Comparison of ENCODE assay signal across 35 cellular contexts in the genomic region with DNA sequence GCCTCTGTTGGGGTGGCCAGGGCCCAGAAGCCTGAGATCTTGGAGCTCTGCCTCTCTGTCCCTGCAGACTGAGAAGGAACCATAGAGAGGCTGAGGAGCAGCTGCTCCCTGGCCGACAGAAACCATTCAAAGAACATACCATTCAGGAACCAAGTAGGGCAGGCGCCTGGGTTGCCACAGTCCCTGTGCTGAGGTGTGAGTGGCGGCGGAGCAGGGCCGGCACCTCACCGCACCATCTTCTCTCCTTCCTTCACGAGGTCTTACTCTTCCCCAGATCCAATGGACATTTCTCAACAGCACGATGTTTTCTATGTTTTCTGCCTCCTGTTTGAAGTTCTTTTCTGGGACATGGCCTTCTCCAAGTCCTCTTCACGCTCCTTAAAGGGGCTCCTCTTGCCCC. TPM values are rescaled to one million over a fixed set of nuclear protein-coding genes. Genes with fewer than 3 reads are reported as not detected.
"Had no signal": no experiment of that assay in that cellular context is flagged by ENCODE, and none has a peak within 500 bp of the region (broad histone marks: within the 10 kb centered on the region; RNA-seq: fewer than 3 reads in every experiment).

No MANE protein-coding gene starts in this region.

- H3K27me3 Mint-ChIP-seq: activated naive CD8-positive, alpha-beta T cell had no signal

- H3K4me1 Mint-ChIP-seq: activated B cell treated with CpG ODN at 0.5 μM for 24 hours; activated T-helper 17 cell treated with anti-CD3 and anti-CD28 coated beads, Interleukin-2, amount 50 U/mL, for 72 hours; central memory CD8-positive, alpha-beta T cell had no signal

- H3K27ac ChIP-seq: brain microvascular endothelial cell, coronary artery, esophagus squamous epithelium, heart left ventricle, WERI-Rb-1 had no signal

- DNase-seq: activated B cell treated with CpG ODN at 0.5 μM for 24 hours; activated CD4-positive, alpha-beta T cell treated with anti-CD3 and anti-CD28 coated beads for 48 hours; activated CD4-positive, alpha-beta T cell treated with anti-CD3 and anti-CD28 coated beads, Interleukin-2, amount 50 U/mL, for 1 hour; activated CD4-positive, alpha-beta T cell treated with anti-CD3 and anti-CD28 coated beads, Interleukin-2, amount 50 U/mL, for 48 hours; activated CD8-positive, alpha-beta memory T cell treated with anti-CD3 and anti-CD28 coated beads for 24 hours; activated CD8-positive, alpha-beta T cell treated with anti-CD3 and anti-CD28 coated beads for 36 hours; activated effector memory CD4-positive, alpha-beta T cell treated with Interleukin-2 at 50 U/mL for 16 hours; activated gamma-delta T cell treated with Interleukin-2 at 50 U/mL for 16 hours; activated naive CD4-positive, alpha-beta T cell treated with anti-CD3 and anti-CD28 coated beads, Interleukin-2, amount 50 U/mL, for 16 hours; activated naive CD4-positive, alpha-beta T cell treated with Interleukin-2 at 50 U/mL for 16 hours; activated T-cell treated with anti-CD3 and anti-CD28 coated beads, Interleukin-2, amount 50 U/mL, for 4 hours; amniotic stem cell; anterior cingulate cortex; brain microvascular endothelial cell; dermis blood vessel endothelial cell; effector CD4-positive, alpha-beta T cell; effector memory CD8-positive, alpha-beta T cell; esophagus squamous epithelium; glutamatergic neuron; heart left ventricle; T-helper 1 cell; T-helper 17 cell; T1000; WERI-Rb-1 had no signal

- H3K9me3 Mint-ChIP-seq: activated B cell treated with CpG ODN at 0.5 μM for 24 hours; activated CD8-positive, alpha-beta T cell treated with anti-CD3 and anti-CD28 coated beads for 36 hours; activated T-cell treated with anti-CD3 and anti-CD28 coated beads, Interleukin-2, amount 50 U/mL, for 4 hours; activated T-helper 17 cell treated with anti-CD3 and anti-CD28 coated beads, Interleukin-2, amount 50 U/mL, for 72 hours; central memory CD8-positive, alpha-beta T cell; effector memory CD8-positive, alpha-beta T cell; T-helper 2 cell treated with Interferon-gamma antibody and Interleukin-4, amounts not matched to agents 5 μg/mL and 100 μg/mL, for 36 hours had no signal

- H3K9me3 ChIP-seq: esophagus squamous epithelium, heart left ventricle had no signal

- FAIRE-seq: astrocyte, bronchial epithelial cell, frontal cortex had no signal

- H3K4me3 Mint-ChIP-seq: activated B cell treated with CpG ODN at 0.5 μM for 24 hours; activated CD8-positive, alpha-beta T cell treated with anti-CD3 and anti-CD28 coated beads for 36 hours; activated naive CD8-positive, alpha-beta T cell; activated T-cell treated with anti-CD3 and anti-CD28 coated beads, Interleukin-2, amount 50 U/mL, for 4 hours; activated T-helper 17 cell treated with anti-CD3 and anti-CD28 coated beads, Interleukin-2, amount 50 U/mL, for 72 hours; central memory CD8-positive, alpha-beta T cell; effector memory CD8-positive, alpha-beta T cell; T-helper 17 cell; T-helper 2 cell treated with Interferon-gamma antibody and Interleukin-4, amounts not matched to agents 5 μg/mL and 100 μg/mL, for 36 hours had no signal

- H3K4me1 ChIP-seq: esophagus squamous epithelium had no signal

- ATAC-seq: activated CD4-positive, CD25-positive, alpha-beta regulatory T cell treated with anti-CD3 and anti-CD28 coated beads, Interleukin-2, amount 50 U/mL, for 24 hours; activated CD8-positive, alpha-beta T cell treated with anti-CD3 and anti-CD28 coated beads for 36 hours; activated T-cell treated with anti-CD3 and anti-CD28 coated beads, Interleukin-2, amount 50 U/mL, for 4 hours; activated T-helper 17 cell treated with anti-CD3 and anti-CD28 coated beads, Interleukin-2, amount 50 U/mL, for 72 hours; effector memory CD8-positive, alpha-beta T cell; T-helper 17 cell had no signal

- H3K4me3 ChIP-seq: coronary artery, esophagus squamous epithelium, heart left ventricle had no signal

- H3K36me3 ChIP-seq: brain microvascular endothelial cell, esophagus squamous epithelium, heart left ventricle, WERI-Rb-1 had no signal

- H3K27ac Mint-ChIP-seq: activated B cell treated with CpG ODN at 0.5 μM for 24 hours; activated CD8-positive, alpha-beta T cell treated with anti-CD3 and anti-CD28 coated beads for 36 hours; activated naive CD8-positive, alpha-beta T cell; activated T-helper 17 cell treated with anti-CD3 and anti-CD28 coated beads, Interleukin-2, amount 50 U/mL, for 72 hours; T-helper 17 cell; T-helper 2 cell treated with Interferon-gamma antibody and Interleukin-4, amounts not matched to agents 5 μg/mL and 100 μg/mL, for 36 hours had no signal

- H3K36me3 Mint-ChIP-seq: activated naive CD8-positive, alpha-beta T cell had no signal

RNA-seq across cellular contexts. Expression of gene ALOX15, which starts 22.8 kb away (rescaled TPM):
- total RNA-seq: activated B cell treated with CpG ODN at 0.5 μM for 24 hours; activated CD8-positive, alpha-beta T cell treated with anti-CD3 and anti-CD28 coated beads for 36 hours; activated T-cell treated with anti-CD3 and anti-CD28 coated beads, Interleukin-2, amount 50 U/mL, for 4 hours; bronchial epithelial cell; dermis blood vessel endothelial cell; fibroblast of lung; fibroblast of villous mesenchyme; frontal cortex had no signal
- polyA plus RNA-seq: fibroblast of lung, heart left ventricle had no signal
